1 cellular context compared by ENCODE assay signal in the genomic region with DNA sequence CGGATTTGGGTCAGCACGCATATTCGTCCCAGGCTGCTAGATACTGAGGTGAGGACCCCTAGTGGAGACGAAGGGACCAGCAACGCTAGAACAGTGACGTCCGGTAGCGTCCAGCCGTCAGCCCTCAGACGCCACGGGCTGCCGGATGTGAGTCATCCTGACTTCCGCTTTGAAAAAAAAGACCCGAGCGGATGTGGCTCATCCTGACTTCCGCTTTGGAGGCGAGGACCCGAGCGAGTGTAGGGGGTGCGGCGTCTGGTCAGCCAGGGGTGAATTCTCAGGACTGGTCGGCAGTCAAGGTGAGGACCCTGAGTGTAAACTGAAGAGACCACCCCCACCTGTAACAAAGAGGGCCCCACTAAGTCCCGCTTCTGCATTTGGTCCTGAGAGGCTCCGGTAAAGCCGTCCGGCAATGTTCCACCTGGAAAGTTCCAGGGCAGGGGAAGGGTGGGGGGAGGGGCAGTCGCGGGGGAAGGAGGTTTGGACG.
TF ChIP-seq lines count a peak whose summit lies in the region.

A gene with protein sequence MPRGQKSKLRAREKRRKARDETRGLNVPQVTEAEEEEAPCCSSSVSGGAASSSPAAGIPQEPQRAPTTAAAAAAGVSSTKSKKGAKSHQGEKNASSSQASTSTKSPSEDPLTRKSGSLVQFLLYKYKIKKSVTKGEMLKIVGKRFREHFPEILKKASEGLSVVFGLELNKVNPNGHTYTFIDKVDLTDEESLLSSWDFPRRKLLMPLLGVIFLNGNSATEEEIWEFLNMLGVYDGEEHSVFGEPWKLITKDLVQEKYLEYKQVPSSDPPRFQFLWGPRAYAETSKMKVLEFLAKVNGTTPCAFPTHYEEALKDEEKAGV (plus strand): TSS at position 207 of the 487 bp plus-strand sequence. CDS start 3,018 bp downstream, outside the sequence.

TF ChIP-seq in K562, 482 proteins besides CTCF, POLR2A, EP300 and RAD21 (continued from another document):
- TF ChIP-seq ZNF551 (CRISPR knock-in tag; IDR thresholded peaks at IDR 0.05) = no peak
- TF ChIP-seq NFYB (IDR thresholded peaks at IDR 0.05; ENCODE audit: extremely low read depth, insufficient read length) = no peak
- TF ChIP-seq SMAD2 (IDR thresholded peaks at IDR 0.05; ENCODE audit: low read depth, low read length) = no peak
- TF ChIP-seq, protein P1, sequence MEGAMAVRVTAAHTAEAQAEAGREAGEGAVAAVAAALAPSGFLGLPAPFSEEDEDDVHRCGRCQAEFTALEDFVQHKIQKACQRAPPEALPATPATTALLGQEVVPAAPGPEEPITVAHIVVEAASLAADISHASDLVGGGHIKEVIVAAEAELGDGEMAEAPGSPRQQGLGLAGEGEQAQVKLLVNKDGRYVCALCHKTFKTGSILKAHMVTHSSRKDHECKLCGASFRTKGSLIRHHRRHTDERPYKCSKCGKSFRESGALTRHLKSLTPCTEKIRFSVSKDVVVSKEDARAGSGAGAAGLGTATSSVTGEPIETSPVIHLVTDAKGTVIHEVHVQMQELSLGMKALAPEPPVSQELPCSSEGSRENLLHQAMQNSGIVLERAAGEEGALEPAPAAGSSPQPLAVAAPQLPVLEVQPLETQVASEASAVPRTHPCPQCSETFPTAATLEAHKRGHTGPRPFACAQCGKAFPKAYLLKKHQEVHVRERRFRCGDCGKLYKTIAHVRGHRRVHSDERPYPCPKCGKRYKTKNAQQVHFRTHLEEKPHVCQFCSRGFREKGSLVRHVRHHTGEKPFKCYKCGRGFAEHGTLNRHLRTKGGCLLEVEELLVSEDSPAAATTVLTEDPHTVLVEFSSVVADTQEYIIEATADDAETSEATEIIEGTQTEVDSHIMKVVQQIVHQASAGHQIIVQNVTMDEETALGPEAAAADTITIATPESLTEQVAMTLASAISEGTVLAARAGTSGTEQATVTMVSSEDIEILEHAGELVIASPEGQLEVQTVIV (CRISPR knock-in tag; IDR thresholded peaks at IDR 0.05; ENCODE audit: borderline replicate concordance) = no peak
- no peak for TF ChIP-seq ZNF324 (CRISPR knock-in tag; IDR thresholded peaks at IDR 0.05)
- TF ChIP-seq, protein P2, sequence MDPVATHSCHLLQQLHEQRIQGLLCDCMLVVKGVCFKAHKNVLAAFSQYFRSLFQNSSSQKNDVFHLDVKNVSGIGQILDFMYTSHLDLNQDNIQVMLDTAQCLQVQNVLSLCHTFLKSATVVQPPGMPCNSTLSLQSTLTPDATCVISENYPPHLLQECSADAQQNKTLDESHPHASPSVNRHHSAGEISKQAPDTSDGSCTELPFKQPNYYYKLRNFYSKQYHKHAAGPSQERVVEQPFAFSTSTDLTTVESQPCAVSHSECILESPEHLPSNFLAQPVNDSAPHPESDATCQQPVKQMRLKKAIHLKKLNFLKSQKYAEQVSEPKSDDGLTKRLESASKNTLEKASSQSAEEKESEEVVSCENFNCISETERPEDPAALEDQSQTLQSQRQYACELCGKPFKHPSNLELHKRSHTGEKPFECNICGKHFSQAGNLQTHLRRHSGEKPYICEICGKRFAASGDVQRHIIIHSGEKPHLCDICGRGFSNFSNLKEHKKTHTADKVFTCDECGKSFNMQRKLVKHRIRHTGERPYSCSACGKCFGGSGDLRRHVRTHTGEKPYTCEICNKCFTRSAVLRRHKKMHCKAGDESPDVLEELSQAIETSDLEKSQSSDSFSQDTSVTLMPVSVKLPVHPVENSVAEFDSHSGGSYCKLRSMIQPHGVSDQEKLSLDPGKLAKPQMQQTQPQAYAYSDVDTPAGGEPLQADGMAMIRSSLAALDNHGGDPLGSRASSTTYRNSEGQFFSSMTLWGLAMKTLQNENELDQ (CRISPR knock-in tag; IDR thresholded peaks at IDR 0.05; ENCODE audit: borderline replicate concordance) = no peak
- TF ChIP-seq ZNF384 (IDR thresholded peaks at IDR 0.05; ENCODE audit: low read depth, low read length) = peak; percentile 98
- TF ChIP-seq, protein P3, sequence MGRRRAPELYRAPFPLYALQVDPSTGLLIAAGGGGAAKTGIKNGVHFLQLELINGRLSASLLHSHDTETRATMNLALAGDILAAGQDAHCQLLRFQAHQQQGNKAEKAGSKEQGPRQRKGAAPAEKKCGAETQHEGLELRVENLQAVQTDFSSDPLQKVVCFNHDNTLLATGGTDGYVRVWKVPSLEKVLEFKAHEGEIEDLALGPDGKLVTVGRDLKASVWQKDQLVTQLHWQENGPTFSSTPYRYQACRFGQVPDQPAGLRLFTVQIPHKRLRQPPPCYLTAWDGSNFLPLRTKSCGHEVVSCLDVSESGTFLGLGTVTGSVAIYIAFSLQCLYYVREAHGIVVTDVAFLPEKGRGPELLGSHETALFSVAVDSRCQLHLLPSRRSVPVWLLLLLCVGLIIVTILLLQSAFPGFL (CRISPR knock-in tag; IDR thresholded peaks at IDR 0.05) = no peak
- TF ChIP-seq, protein P4, sequence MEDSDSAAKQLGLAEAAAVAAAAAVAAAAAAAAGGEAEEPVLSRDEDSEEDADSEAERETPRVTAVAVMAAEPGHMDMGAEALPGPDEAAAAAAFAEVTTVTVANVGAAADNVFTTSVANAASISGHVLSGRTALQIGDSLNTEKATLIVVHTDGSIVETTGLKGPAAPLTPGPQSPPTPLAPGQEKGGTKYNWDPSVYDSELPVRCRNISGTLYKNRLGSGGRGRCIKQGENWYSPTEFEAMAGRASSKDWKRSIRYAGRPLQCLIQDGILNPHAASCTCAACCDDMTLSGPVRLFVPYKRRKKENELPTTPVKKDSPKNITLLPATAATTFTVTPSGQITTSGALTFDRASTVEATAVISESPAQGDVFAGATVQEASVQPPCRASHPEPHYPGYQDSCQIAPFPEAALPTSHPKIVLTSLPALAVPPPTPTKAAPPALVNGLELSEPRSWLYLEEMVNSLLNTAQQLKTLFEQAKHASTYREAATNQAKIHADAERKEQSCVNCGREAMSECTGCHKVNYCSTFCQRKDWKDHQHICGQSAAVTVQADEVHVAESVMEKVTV (CRISPR knock-in tag; IDR thresholded peaks at IDR 0.05) = no peak
- TF ChIP-seq, protein P5, sequence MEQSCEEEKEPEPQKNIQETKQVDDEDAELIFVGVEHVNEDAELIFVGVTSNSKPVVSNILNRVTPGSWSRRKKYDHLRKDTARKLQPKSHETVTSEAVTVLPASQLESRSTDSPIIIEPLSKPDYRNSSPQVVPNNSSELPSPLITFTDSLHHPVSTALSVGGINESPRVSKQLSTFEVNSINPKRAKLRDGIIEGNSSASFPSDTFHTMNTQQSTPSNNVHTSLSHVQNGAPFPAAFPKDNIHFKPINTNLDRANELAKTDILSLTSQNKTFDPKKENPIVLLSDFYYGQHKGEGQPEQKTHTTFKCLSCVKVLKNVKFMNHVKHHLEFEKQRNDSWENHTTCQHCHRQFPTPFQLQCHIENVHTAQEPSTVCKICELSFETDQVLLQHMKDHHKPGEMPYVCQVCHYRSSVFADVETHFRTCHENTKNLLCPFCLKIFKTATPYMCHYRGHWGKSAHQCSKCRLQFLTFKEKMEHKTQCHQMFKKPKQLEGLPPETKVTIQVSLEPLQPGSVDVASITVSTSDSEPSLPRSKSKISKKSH (CRISPR knock-in tag; IDR thresholded peaks at IDR 0.05) = no peak
- TF ChIP-seq, protein P6, sequence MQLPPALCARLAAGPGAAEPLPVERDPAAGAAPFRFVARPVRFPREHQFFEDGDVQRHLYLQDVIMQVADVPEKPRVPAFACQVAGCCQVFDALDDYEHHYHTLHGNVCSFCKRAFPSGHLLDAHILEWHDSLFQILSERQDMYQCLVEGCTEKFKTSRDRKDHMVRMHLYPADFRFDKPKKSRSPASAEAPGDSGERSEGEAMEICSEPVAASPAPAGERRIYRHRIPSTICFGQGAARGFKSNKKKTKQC (CRISPR knock-in tag; IDR thresholded peaks at IDR 0.05) = no peak
- TF ChIP-seq, protein P7, sequence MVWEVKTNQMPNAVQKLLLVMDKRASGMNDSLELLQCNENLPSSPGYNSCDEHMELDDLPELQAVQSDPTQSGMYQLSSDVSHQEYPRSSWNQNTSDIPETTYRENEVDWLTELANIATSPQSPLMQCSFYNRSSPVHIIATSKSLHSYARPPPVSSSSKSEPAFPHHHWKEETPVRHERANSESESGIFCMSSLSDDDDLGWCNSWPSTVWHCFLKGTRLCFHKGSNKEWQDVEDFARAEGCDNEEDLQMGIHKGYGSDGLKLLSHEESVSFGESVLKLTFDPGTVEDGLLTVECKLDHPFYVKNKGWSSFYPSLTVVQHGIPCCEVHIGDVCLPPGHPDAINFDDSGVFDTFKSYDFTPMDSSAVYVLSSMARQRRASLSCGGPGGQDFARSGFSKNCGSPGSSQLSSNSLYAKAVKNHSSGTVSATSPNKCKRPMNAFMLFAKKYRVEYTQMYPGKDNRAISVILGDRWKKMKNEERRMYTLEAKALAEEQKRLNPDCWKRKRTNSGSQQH (CRISPR knock-in tag; IDR thresholded peaks at IDR 0.05) = no peak
- TF ChIP-seq, protein P8, sequence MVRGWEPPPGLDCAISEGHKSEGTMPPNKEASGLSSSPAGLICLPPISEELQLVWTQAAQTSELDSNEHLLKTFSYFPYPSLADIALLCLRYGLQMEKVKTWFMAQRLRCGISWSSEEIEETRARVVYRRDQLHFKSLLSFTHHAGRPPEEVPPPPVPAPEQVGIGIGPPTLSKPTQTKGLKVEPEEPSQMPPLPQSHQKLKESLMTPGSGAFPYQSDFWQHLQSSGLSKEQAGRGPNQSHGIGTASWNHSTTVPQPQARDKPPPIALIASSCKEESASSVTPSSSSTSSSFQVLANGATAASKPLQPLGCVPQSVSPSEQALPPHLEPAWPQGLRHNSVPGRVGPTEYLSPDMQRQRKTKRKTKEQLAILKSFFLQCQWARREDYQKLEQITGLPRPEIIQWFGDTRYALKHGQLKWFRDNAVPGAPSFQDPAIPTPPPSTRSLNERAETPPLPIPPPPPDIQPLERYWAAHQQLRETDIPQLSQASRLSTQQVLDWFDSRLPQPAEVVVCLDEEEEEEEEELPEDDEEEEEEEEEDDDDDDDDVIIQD (CRISPR knock-in tag; IDR thresholded peaks at IDR 0.05) = no peak
- TF ChIP-seq, protein P9, sequence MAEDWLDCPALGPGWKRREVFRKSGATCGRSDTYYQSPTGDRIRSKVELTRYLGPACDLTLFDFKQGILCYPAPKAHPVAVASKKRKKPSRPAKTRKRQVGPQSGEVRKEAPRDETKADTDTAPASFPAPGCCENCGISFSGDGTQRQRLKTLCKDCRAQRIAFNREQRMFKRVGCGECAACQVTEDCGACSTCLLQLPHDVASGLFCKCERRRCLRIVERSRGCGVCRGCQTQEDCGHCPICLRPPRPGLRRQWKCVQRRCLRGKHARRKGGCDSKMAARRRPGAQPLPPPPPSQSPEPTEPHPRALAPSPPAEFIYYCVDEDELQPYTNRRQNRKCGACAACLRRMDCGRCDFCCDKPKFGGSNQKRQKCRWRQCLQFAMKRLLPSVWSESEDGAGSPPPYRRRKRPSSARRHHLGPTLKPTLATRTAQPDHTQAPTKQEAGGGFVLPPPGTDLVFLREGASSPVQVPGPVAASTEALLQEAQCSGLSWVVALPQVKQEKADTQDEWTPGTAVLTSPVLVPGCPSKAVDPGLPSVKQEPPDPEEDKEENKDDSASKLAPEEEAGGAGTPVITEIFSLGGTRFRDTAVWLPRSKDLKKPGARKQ (CRISPR knock-in tag; IDR thresholded peaks at IDR 0.05) = no peak
- TF ChIP-seq POLR2AphosphoS2 (IDR thresholded peaks at IDR 0.05; ENCODE audit: low read length) = no peak
- TF ChIP-seq SMAD4 (CRISPR knock-in tag; conservative IDR thresholded peaks at IDR 0.05) = peak; percentile 53; the same call in 1 of the 2 replicates
- TF ChIP-seq SETDB1 (IDR thresholded peaks at IDR 0.05; ENCODE audit: low read length) = no peak
- no peak for TF ChIP-seq NFE2L1 (tag; IDR thresholded peaks at IDR 0.05; ENCODE audit: borderline replicate concordance, low read depth)
- TF ChIP-seq EGR1 (conservative IDR thresholded peaks at IDR 0.05) = no peak
- TF ChIP-seq SRSF7 (optimal IDR thresholded peaks at IDR 0.05; ENCODE audit: low read depth, low read length) = no peak
- TF ChIP-seq NCOR1 (IDR thresholded peaks at IDR 0.05) = no peak
- TF ChIP-seq, protein P10, sequence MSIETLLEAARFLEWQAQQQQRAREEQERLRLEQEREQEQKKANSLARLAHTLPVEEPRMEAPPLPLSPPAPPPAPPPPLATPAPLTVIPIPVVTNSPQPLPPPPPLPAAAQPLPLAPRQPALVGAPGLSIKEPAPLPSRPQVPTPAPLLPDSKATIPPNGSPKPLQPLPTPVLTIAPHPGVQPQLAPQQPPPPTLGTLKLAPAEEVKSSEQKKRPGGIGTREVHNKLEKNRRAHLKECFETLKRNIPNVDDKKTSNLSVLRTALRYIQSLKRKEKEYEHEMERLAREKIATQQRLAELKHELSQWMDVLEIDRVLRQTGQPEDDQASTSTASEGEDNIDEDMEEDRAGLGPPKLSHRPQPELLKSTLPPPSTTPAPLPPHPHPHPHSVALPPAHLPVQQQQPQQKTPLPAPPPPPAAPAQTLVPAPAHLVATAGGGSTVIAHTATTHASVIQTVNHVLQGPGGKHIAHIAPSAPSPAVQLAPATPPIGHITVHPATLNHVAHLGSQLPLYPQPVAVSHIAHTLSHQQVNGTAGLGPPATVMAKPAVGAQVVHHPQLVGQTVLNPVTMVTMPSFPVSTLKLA (conservative IDR thresholded peaks at IDR 0.05) = peak in 1 of 2 experiments; percentile 49; a peak in 1 of 4 replicates
- no peak for TF ChIP-seq ZNF780A (CRISPR knock-in tag; IDR thresholded peaks at IDR 0.05)
- no peak for TF ChIP-seq JUNB (CRISPR knock-in tag; conservative IDR thresholded peaks at IDR 0.05)
- TF ChIP-seq YBX1 (IDR thresholded peaks at IDR 0.05) = no peak
- no peak for TF ChIP-seq CBX8 (IDR thresholded peaks at IDR 0.05; ENCODE audit: borderline replicate concordance, extremely low read depth, low read depth, low read length, poor library complexity, severe bottlenecking)
- TF ChIP-seq HNRNPL (IDR thresholded peaks at IDR 0.05; ENCODE audit: low read depth, low read length) = no peak
- no peak for TF ChIP-seq ZNF274 (IDR thresholded peaks at IDR 0.05; ENCODE audit: borderline replicate concordance, low read depth, low read length)
- TF ChIP-seq MIER1 (IDR thresholded peaks at IDR 0.05; ENCODE audit: low read depth) = no peak
- no peak for TF ChIP-seq TOE1 (IDR thresholded peaks at IDR 0.05; ENCODE audit: borderline replicate concordance)
- TF ChIP-seq TOE1 (CRISPR knock-in tag; IDR thresholded peaks at IDR 0.05; ENCODE audit: borderline replicate concordance, low read depth) = no peak
- TF ChIP-seq, protein P11, sequence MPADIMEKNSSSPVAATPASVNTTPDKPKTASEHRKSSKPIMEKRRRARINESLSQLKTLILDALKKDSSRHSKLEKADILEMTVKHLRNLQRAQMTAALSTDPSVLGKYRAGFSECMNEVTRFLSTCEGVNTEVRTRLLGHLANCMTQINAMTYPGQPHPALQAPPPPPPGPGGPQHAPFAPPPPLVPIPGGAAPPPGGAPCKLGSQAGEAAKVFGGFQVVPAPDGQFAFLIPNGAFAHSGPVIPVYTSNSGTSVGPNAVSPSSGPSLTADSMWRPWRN (IDR thresholded peaks at IDR 0.05; ENCODE audit: low read depth) = no peak
- TF ChIP-seq ZNF354B (CRISPR knock-in tag; IDR thresholded peaks at IDR 0.05) = no peak
- no peak for TF ChIP-seq ZNF668 (CRISPR knock-in tag; IDR thresholded peaks at IDR 0.05)
- TF ChIP-seq ETV1 (tag; conservative IDR thresholded peaks at IDR 0.05; ENCODE audit: low read depth) = peak; percentile 93
